Comparison of ENCODE assay signal across 15 cellular contexts in genomic region chr12:2075558-2076195, GRCh38. TPM values are rescaled to one million over a fixed set of nuclear protein-coding genes. Genes with fewer than 3 reads are reported as not detected.
DNase-seq lines count a peak whose midpoint lies in the region; ATAC-seq and TF ChIP-seq lines count a peak whose summit lies in the region.
"Had no signal": no experiment of that assay in that cellular context is flagged by ENCODE, and none has a peak within 500 bp of the region (broad histone marks: within the 10 kb centered on the region; RNA-seq: fewer than 3 reads in every experiment).

No MANE protein-coding gene starts in this region.

- H3K36me3 ChIP-seq in IMR-90 (ENCODE audit: control insufficient read depth, insufficient read depth, low read length) (no peaks in the 10 kb centered on the region), lower lobe of right lung (no peaks in the 10 kb centered on the region), stomach (no peaks in the 10 kb centered on the region)

- peaks cover 8% of the 10 kb centered on the region; the same call in 1 of the 2 replicates for H3K9me1 ChIP-seq in IMR-90 (ENCODE audit: insufficient read depth, low read length)

- H2BK120ac ChIP-seq in IMR-90 (ENCODE audit: low read depth, low read length) = peak overlapping the region; percentile 39

- peak overlapping the region in 1 of 2 experiments; percentile 58; a peak in 2 of 4 replicates for H4K8ac ChIP-seq in IMR-90 (ENCODE audit: low read depth in 2 of 2, low read length in 2 of 2)

- DNase-seq in IMR-90 (no peak), fibroblast of the aortic adventitia (ENCODE audit: low read depth) (no peak), lower lobe of right lung (no peak), stomach (no peak), DMS79 (lab: John Stamatoyannopoulos, UW) (no peak), anterior cingulate cortex (lab: John Stamatoyannopoulos, UW) (no peak), GOT3 (lab: John Stamatoyannopoulos, UW) (no peak)
- no peak for DNase-seq in stimulated activated CD4-positive, alpha-beta T cell treated with anti-CD3 and anti-CD28 coated beads, Interleukin-2, amount 100 ng/mL, for 24 hours
- DNase-seq: activated CD4-positive, alpha-beta T cell treated with anti-CD3 and anti-CD28 coated beads, Interleukin-2, amount 50 U/mL, for 4 hours; activated T-cell treated with anti-CD3 and anti-CD28 coated beads, Interleukin-2, amount 50 U/mL, for 4 hours; cerebellar nuclear complex; NCI-H1436; NCI-H2171 treated with DMSO at 0.1 percent for 48 hours had no signal

- H3K4me1 ChIP-seq in IMR-90 (ENCODE audit: control insufficient read depth, insufficient read depth, low read length) (peaks cover 20% of the 10 kb centered on the region), lower lobe of right lung (peaks cover 5% of the 10 kb centered on the region), stomach (peaks cover 0 to 36% (median 2%) of the 10 kb centered on the region in 4 donors)

- intact Hi-C loops in IMR-90 (cut with micrococcal nuclease) (no loop called here), lower lobe of right lung (cut with DNase I) (no loop called here), stomach (cut with DNase I; ENCODE audit: low total_unique reads) (no loop called here)

- no peak overlapping the region for H3K4me3 ChIP-seq in IMR-90 (ENCODE audit: insufficient read depth, low read depth, low read length)
- peak overlapping the region; percentile 6 for H3K4me3 ChIP-seq in fibroblast of the aortic adventitia (ENCODE audit: low read depth, low read length)
- no peak overlapping the region for H3K4me3 ChIP-seq in lower lobe of right lung
- no peak overlapping the region for H3K4me3 ChIP-seq in stomach
- H3K4me3 ChIP-seq: smooth muscle cell had no signal

- H2AK9ac ChIP-seq in IMR-90 (replicated peaks; ENCODE audit: low read depth, low read length, poor library complexity) = no peak overlapping the region

- 0 out of 2 replicates have a peak overlapping the region, but pooled peaks have one; percentile 10 for H4K5ac ChIP-seq in IMR-90 (ENCODE audit: low read depth, low read length)

- TF ChIP-seq RAD21 in IMR-90 (IDR thresholded peaks at IDR 0.05; ENCODE audit: low read length) = no peak

- peak overlapping the region; percentile 66 for H3K14ac ChIP-seq in IMR-90 (replicated peaks; ENCODE audit: low read depth, low read length)

- no peak overlapping the region for H3K56ac ChIP-seq in IMR-90 (ENCODE audit: extremely low read depth, insufficient read depth, low read length)

- peak overlapping the region; percentile 36 for H2AFZ ChIP-seq in IMR-90 (replicated peaks; ENCODE audit: low read length, poor library complexity)

- peak overlapping the region; percentile 48; the same call in 1 of the 3 replicates for H2BK15ac ChIP-seq in IMR-90 (ENCODE audit: low read depth, low read length)

- no peak for TF ChIP-seq CTCF in IMR-90 (conservative IDR thresholded peaks at IDR 0.05; ENCODE audit: low read depth, low read length)
- no peak for TF ChIP-seq CTCF in fibroblast of the aortic adventitia (IDR thresholded peaks at IDR 0.05; ENCODE audit: insufficient read depth, low read length)
- TF ChIP-seq CTCF in lower lobe of right lung (IDR thresholded peaks at IDR 0.05) = no peak
- no peak for TF ChIP-seq CTCF in stomach (IDR thresholded peaks at IDR 0.05)

- H3K23ac ChIP-seq in IMR-90 (ENCODE audit: low read depth, low read length) = peak overlapping the region; percentile 41

- in situ Hi-C loops in IMR-90 (cut with MboI; ENCODE audit: low sequenced_read_pairs) = no loop called here

- peak; percentile 96 for TF ChIP-seq EP300 in stomach (IDR thresholded peaks at IDR 0.05)

- peak overlapping the region; percentile 68 for H3K18ac ChIP-seq in IMR-90 (ENCODE audit: low read depth, low read length)

- no TSS peak for BruUV-seq in IMR-90 (replicated peaks; lab: Mats Ljungman, UMichigan)

- H4K20me1 ChIP-seq in IMR-90 (ENCODE audit: insufficient read depth, low read length) = peaks cover 3% of the 10 kb centered on the region; the same call in 1 of the 2 replicates

- POLR2A ChIA-PET in IMR-90 (lab: Charles Lee; ENCODE audit: unreplicated experiment) = no interaction called here

- CTCF ChIA-PET in IMR-90 (lab: Yijun Ruan, JAX) = interaction anchor here (1.1 kb wide), 1 partner anchor 12 kb away, joined by 4 read pairs; no protein-coding TSS in a partner anchor

- dilution Hi-C loops in IMR-90 (cut with HindIII; ENCODE audit: low sequenced_read_pairs, unreplicated experiment) = no loop called here

- H2BK20ac ChIP-seq in IMR-90 (ENCODE audit: low read depth, low read length) = peak overlapping the region; percentile 53

- no peaks in the 10 kb centered on the region for H3K27me3 ChIP-seq in IMR-90 (ENCODE audit: control insufficient read depth, insufficient read depth, low read length)
- no peaks in the 10 kb centered on the region for H3K27me3 ChIP-seq in lower lobe of right lung (ENCODE audit: low read depth)
- no peaks in the 10 kb centered on the region for H3K27me3 ChIP-seq in stomach

- H4K91ac ChIP-seq in IMR-90 (ENCODE audit: insufficient read depth, low read depth, low read length) = peak overlapping the region; percentile 20

- H3K27ac ChIP-seq in IMR-90 (ENCODE audit: insufficient read depth, low read length) = peak overlapping the region; percentile 28; the same call in 1 of the 2 replicates
- peak overlapping the region; percentile 34 for H3K27ac ChIP-seq in lower lobe of right lung
- H3K27ac ChIP-seq in stomach = peak overlapping the region in 4 of 5 donors; percentile 57 to 85 (median 72)

- peaks cover 12 to 25% of the 10 kb centered on the region in 2 experiments; a peak in 3 of 4 replicates for H3K79me1 ChIP-seq in IMR-90 (ENCODE audit: low read depth in 1 of 2, low read length in 2 of 2)

- H3K4ac ChIP-seq in IMR-90 (ENCODE audit: low read depth, low read length) = peak overlapping the region; percentile 68

- peak overlapping the region; percentile 21 for H3K4me2 ChIP-seq in IMR-90 (ENCODE audit: low read depth, low read length)
- H3K4me2 ChIP-seq: smooth muscle cell had no signal

- 85% methylated on average over 3 of the region's 7 CpGs; no CpG with 5 or more reads in 1 of the 2 experiments for WGBS in IMR-90 (ENCODE audit: extremely low coverage in 2 of 2, insufficient read length in 1 of 2), 2 experiments
- WGBS in stomach, 5 donors = 55 to 73% (median 69%) methylated on average over 7 of the region's 7 CpGs

- ATAC-seq in IMR-90 (ENCODE audit: low read depth) (no peak), lower lobe of right lung (peak in 1 of 2 donors; percentile 19)
- ATAC-seq: activated T-cell treated with anti-CD3 and anti-CD28 coated beads, Interleukin-2, amount 50 U/mL, for 4 hours; stimulated activated effector memory CD8-positive, alpha-beta T cell treated with anti-CD3 and anti-CD28 coated beads, Interleukin-12 subunit alpha, Interleukin-12 subunit beta, amount 100 ng/mL, for 72 hours had no signal

- 0 out of 2 replicates have a peak overlapping the region, but pooled peaks have one; percentile 12 for H3K9ac ChIP-seq in IMR-90 (ENCODE audit: low read depth, low read length)

- TF ChIP-seq POLR2A in IMR-90 (IDR thresholded peaks at IDR 0.05; ENCODE audit: low read depth, low read length) (no peak), stomach (IDR thresholded peaks at IDR 0.05) (no peak)

- H3K9me3 ChIP-seq in IMR-90 (ENCODE audit: control insufficient read depth, insufficient read depth, low read length) = peaks cover 3% of the 10 kb centered on the region; the same call in 1 of the 2 replicates
- peaks cover 1% of the 10 kb centered on the region for H3K9me3 ChIP-seq in lower lobe of right lung
- H3K9me3 ChIP-seq in stomach = peaks cover 0 to 10% (median 4%) of the 10 kb centered on the region in 4 donors

- no peak overlapping the region for H2BK5ac ChIP-seq in IMR-90 (ENCODE audit: low read depth, low read length, poor library complexity, severe bottlenecking)

- H2AK5ac ChIP-seq in IMR-90 (ENCODE audit: low read depth, low read length) = peak overlapping the region; percentile 40; the same call in 1 of the 2 replicates

TF ChIP-seq in IMR-90, 13 proteins besides CTCF, POLR2A, EP300 and RAD21 (continues in another document):
- TF ChIP-seq CEBPB (IDR thresholded peaks at IDR 0.05; ENCODE audit: low read depth, low read length) (no peak), RFX5 (IDR thresholded peaks at IDR 0.05; ENCODE audit: low read depth, low read length) (no peak), CHD1 (IDR thresholded peaks at IDR 0.05; ENCODE audit: low read depth, low read length) (no peak), BHLHE40 (IDR thresholded peaks at IDR 0.05; ENCODE audit: low read depth, low read length) (no peak), MAFK (IDR thresholded peaks at IDR 0.05; ENCODE audit: low read depth, low read length) (no peak), RCOR1 (IDR thresholded peaks at IDR 0.05; ENCODE audit: insufficient replicate concordance, low read length) (no peak), FOS (IDR thresholded peaks at IDR 0.05; ENCODE audit: low read depth, low read length) (no peak), MAZ (IDR thresholded peaks at IDR 0.05; ENCODE audit: borderline replicate concordance, low read depth, low read length) (no peak), USF2 (IDR thresholded peaks at IDR 0.05; ENCODE audit: low read depth, low read length) (no peak), NFE2L2 (IDR thresholded peaks at IDR 0.05; ENCODE audit: low read depth, low read length) (no peak), MXI1 (IDR thresholded peaks at IDR 0.05; ENCODE audit: borderline replicate concordance, low read depth, low read length) (no peak)

RNA-seq across cellular contexts. Expression of gene CACNA1C, which starts 22.9 kb away (rescaled TPM):
- total RNA-seq in IMR-90 (2012; rRNA removed) (1.6 and 1.9 TPM in 2 replicates), fibroblast of the aortic adventitia (ENCODE audit: low replicate concordance) (6.0 and 16.6 TPM in 2 replicates), lower lobe of right lung (8.4 TPM), stomach (10 to 100 TPM in 3 of 5 donors, 1 to 10 TPM in 2; 6.7 to 55.8 (median 23.7) TPM)
- polyA plus RNA-seq in IMR-90 (2012; rRNA removed) (2.6 and 2.7 TPM in 2 replicates), stomach (1 to 10 TPM in 1 of 3 donors, under 1 TPM in 2; 0.31 to 2.8 (median 0.93) TPM)
- polyA plus RNA-seq in IMR-90 (2012; cell fraction: cytosol; rRNA removed) = 1.1 and 2.8 TPM in 2 replicates
- 12.4 and 16.6 TPM in 2 replicates for polyA plus RNA-seq in IMR-90 (2012; cell fraction: nucleus; rRNA removed; ENCODE audit: low replicate concordance)
